ENCODE assay signal across 1 cellular context in the genomic region with DNA sequence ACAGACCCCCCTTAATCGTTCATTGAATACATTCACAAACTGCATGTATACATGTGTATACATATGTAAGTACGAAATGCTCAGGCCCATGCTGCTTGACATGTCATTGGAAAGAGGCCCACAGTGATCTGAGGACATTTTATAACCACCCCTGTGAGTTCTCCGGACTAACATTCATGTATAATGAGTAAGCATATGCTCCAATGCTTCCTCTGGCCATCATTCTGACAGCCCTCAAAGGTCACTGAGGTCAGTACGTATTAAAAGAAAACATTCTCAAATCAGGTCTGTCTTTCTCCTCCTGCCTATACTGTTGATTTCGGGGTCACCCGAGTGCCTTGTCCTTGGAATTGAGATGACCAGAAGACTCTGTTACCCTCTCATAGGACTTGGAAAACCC.
TF ChIP-seq lines count a peak whose summit lies in the region.

No MANE protein-coding gene starts in this region.

TF ChIP-seq in GM23338, 12 proteins besides CTCF, POLR2A, EP300 and RAD21 (continued from another document):
- TF ChIP-seq, protein P1, sequence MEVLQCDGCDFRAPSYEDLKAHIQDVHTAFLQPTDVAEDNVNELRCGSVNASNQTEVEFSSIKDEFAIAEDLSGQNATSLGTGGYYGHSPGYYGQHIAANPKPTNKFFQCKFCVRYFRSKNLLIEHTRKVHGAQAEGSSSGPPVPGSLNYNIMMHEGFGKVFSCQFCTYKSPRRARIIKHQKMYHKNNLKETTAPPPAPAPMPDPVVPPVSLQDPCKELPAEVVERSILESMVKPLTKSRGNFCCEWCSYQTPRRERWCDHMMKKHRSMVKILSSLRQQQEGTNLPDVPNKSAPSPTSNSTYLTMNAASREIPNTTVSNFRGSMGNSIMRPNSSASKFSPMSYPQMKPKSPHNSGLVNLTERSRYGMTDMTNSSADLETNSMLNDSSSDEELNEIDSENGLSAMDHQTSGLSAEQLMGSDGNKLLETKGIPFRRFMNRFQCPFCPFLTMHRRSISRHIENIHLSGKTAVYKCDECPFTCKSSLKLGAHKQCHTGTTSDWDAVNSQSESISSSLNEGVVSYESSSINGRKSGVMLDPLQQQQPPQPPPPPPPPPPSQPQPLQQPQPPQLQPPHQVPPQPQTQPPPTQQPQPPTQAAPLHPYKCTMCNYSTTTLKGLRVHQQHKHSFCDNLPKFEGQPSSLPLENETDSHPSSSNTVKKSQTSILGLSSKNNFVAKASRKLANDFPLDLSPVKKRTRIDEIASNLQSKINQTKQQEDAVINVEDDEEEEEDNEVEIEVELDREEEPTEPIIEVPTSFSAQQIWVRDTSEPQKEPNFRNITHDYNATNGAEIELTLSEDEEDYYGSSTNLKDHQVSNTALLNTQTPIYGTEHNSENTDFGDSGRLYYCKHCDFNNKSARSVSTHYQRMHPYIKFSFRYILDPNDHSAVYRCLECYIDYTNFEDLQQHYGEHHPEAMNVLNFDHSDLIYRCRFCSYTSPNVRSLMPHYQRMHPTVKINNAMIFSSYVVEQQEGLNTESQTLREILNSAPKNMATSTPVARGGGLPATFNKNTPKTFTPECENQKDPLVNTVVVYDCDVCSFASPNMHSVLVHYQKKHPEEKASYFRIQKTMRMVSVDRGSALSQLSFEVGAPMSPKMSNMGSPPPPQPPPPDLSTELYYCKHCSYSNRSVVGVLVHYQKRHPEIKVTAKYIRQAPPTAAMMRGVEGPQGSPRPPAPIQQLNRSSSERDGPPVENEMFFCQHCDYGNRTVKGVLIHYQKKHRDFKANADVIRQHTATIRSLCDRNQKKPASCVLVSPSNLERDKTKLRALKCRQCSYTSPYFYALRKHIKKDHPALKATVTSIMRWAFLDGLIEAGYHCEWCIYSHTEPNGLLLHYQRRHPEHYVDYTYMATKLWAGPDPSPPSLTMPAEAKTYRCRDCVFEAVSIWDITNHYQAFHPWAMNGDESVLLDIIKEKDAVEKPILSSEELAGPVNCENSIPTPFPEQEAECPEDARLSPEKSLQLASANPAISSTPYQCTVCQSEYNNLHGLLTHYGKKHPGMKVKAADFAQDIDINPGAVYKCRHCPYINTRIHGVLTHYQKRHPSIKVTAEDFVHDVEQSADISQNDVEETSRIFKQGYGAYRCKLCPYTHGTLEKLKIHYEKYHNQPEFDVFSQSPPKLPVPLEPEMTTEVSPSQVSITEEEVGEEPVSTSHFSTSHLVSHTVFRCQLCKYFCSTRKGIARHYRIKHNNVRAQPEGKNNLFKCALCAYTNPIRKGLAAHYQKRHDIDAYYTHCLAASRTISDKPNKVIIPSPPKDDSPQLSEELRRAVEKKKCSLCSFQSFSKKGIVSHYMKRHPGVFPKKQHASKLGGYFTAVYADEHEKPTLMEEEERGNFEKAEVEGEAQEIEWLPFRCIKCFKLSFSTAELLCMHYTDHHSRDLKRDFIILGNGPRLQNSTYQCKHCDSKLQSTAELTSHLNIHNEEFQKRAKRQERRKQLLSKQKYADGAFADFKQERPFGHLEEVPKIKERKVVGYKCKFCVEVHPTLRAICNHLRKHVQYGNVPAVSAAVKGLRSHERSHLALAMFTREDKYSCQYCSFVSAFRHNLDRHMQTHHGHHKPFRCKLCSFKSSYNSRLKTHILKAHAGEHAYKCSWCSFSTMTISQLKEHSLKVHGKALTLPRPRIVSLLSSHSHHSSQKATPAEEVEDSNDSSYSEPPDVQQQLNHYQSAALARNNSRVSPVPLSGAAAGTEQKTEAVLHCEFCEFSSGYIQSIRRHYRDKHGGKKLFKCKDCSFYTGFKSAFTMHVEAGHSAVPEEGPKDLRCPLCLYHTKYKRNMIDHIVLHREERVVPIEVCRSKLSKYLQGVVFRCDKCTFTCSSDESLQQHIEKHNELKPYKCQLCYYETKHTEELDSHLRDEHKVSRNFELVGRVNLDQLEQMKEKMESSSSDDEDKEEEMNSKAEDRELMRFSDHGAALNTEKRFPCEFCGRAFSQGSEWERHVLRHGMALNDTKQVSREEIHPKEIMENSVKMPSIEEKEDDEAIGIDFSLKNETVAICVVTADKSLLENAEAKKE (CRISPR knock-in tag; IDR thresholded peaks at IDR 0.05): no peak
- no peak for TF ChIP-seq STAT1 (IDR thresholded peaks at IDR 0.05; ENCODE audit: unreplicated experiment)
- TF ChIP-seq NANOG (IDR thresholded peaks at IDR 0.05; ENCODE audit: borderline replicate concordance): no peak
TF ChIP-seq in GM23338: peak in this region for 0.
